Comparison of ENCODE assay signal across 8 cellular contexts in genomic region chr22:20885557-20886323, GRCh38. TPM values are rescaled to one million over a fixed set of nuclear protein-coding genes. Genes with fewer than 3 reads are reported as not detected.
DNase-seq lines count a peak whose midpoint lies in the region; ATAC-seq and TF ChIP-seq lines count a peak whose summit lies in the region.

No MANE protein-coding gene starts in this region.

- H3K27me3 Mint-ChIP-seq in MCF 10A (ENCODE audit: insufficient read depth, unreplicated experiment), result no peaks in the 10 kb centered on the region

- H3K27ac Mint-ChIP-seq in MCF 10A (ENCODE audit: low read depth, unreplicated experiment), result peak overlapping the region; percentile 52

- no peaks in the 10 kb centered on the region for H3K9me3 Mint-ChIP-seq in MCF 10A (ENCODE audit: unreplicated experiment)

- peak overlapping the region; percentile 47 to 67 (median 57) for H3K27ac ChIP-seq in sigmoid colon

- CTCF ChIA-PET in MCF 10A (lab: Yijun Ruan, JAX), result interaction anchor here (0.6 to 2.4 kb wide), 44 partner anchors 8 to 281 kb away, joined by 3 to 27 read pairs (median 4); partner anchors contain the start of genes CRKL, LZTR1 and THAP7

- BruUV-seq in MCF 10A (replicated peaks; lab: Mats Ljungman, UMichigan), result no TSS peak

- WGBS in sigmoid colon, 2 donors, result 19 to 43% methylated on average over 10 of the region's 10 CpGs

- no peak for DNase-seq in GM12864 (ENCODE audit: low read depth)
- DNase-seq in NCI-H128 (lab: John Stamatoyannopoulos, UW; ENCODE audit: unreplicated experiment), result peak; percentile 1
- peak in 3 of 5 donors; percentile 5 to 25 (median 12) for DNase-seq in T-helper 1 cell
- peak; percentile 80 for DNase-seq in MCF 10A (ENCODE audit: unreplicated experiment)
- peak; percentile 90 for DNase-seq in iPS-NIHi11 (ENCODE audit: low spot score)
- DNase-seq in sigmoid colon, result peak; percentile 89

- no peak for ATAC-seq in GM19397 (IDR thresholded peaks at IDR 0.05; ENCODE audit: unreplicated experiment)
- ATAC-seq in HG03439 (IDR thresholded peaks at IDR 0.05; ENCODE audit: unreplicated experiment), result no peak

- TF ChIP-seq EP300 in sigmoid colon (IDR thresholded peaks at IDR 0.05), result no peak

- peaks cover 67% of the 10 kb centered on the region for H3K36me3 Mint-ChIP-seq in MCF 10A (ENCODE audit: insufficient read depth, unreplicated experiment)

- H3K4me3 Mint-ChIP-seq in MCF 10A (ENCODE audit: unreplicated experiment), result no peak overlapping the region

- peaks cover 10% of the 10 kb centered on the region for H3K4me1 Mint-ChIP-seq in MCF 10A (ENCODE audit: insufficient read depth, unreplicated experiment)

- peaks cover 9 to 80% (median 41%) of the 10 kb centered on the region in 4 donors for H3K36me3 ChIP-seq in sigmoid colon

- H3K4me3 ChIP-seq in GM12864 (ENCODE audit: low read depth, low read length) (no peak overlapping the region), sigmoid colon (no peak overlapping the region)

- TF ChIP-seq POLR2A in sigmoid colon (IDR thresholded peaks at IDR 0.05), result no peak

- intact Hi-C loops in MCF 10A (cut with micrococcal nuclease) (loop anchor here (1.0 to 5.0 kb wide), 3 partner anchors 32 to 117 kb away; partner anchors contain the start of genes CRKL and THAP7), sigmoid colon (cut with DNase I) (loop anchor here (2.0 to 10.0 kb wide), 3 partner anchors 37 to 119 kb away; partner anchors contain the start of gene THAP7)

- no peaks in the 10 kb centered on the region for H3K27me3 ChIP-seq in sigmoid colon

- no peaks in the 10 kb centered on the region for H3K9me3 ChIP-seq in sigmoid colon

- H3K4me1 ChIP-seq in sigmoid colon, result peaks cover 0 to 7% (median 4%) of the 10 kb centered on the region in 4 donors

- TF ChIP-seq CTCF in GM12864 (IDR thresholded peaks at IDR 0.05; ENCODE audit: low read depth, low read length, missing control alignments), result peak; percentile 94
- peak; percentile 95 for TF ChIP-seq CTCF in MCF 10A (IDR thresholded peaks at IDR 0.05; ENCODE audit: unreplicated experiment)
- TF ChIP-seq CTCF in sigmoid colon (IDR thresholded peaks at IDR 0.05), result peak; percentile 67 to 95 (median 84)

- POLR2A ChIA-PET in MCF 10A (lab: Yijun Ruan, JAX), result interaction anchor here (0.5 to 2.5 kb wide), 14 partner anchors 10 to 1707 kb away, joined by 3 to 14 read pairs (median 5); partner anchors contain the start of genes CRKL, SLC25A1 and THAP7

RNA-seq across cellular contexts. Expression of gene SNAP29, which starts 26.9 kb away (rescaled TPM):
- total RNA-seq in MCF 10A (2022) (28.7 and 39.0 TPM in 2 replicates), sigmoid colon (10 to 100 TPM; 20.0 to 25.5 (median 22.8) TPM)
- polyA plus RNA-seq in sigmoid colon, result 10 to 100 TPM; 16.2 to 24.0 (median 20.2) TPM

RNA-seq across cellular contexts. Expression of gene PI4KA, which starts 27.1 kb away (rescaled TPM):
- total RNA-seq in MCF 10A (2022) (39.0 and 41.3 TPM in 2 replicates), sigmoid colon (100 to 1,000 TPM in 1 of 4 donors, 10 to 100 TPM in 3; 63.5 to 137 (median 75.0) TPM)
- polyA plus RNA-seq in sigmoid colon, result 10 to 100 TPM; 26.1 to 53.7 (median 26.4) TPM

RNA-seq across cellular contexts. Expression of gene CRKL, which starts 31.5 kb away (rescaled TPM):
- total RNA-seq in MCF 10A (2022) (74.0 and 76.1 TPM in 2 replicates), sigmoid colon (10 to 100 TPM; 35.6 to 37.1 (median 36.4) TPM)
- 10 to 100 TPM; 16.8 to 25.0 (median 21.3) TPM for polyA plus RNA-seq in sigmoid colon
